ENCODE assay signal across 18 cellular contexts in the genomic region with DNA sequence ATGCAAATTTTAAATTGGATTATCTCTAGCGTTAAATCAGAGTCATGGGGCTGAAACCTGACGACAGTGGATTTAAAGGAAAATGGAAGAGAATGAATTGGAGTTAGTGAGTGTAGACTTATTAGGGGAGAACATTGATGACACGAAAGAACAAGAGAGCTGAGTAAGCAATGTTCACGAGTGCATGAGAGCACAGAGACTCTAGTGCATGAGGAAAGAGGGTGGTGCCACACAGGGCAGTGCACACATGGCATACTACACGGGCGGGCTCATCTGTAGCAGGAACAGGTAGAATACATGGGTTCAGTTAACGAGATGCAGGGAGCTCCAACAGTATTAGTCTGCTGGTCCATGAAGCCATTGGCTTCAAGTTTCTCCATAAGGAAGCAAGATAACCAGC. TPM values are rescaled to one million over a fixed set of nuclear protein-coding genes. Genes with fewer than 3 reads are reported as not detected.
DNase-seq lines count a peak whose midpoint lies in the region; ATAC-seq, FAIRE-seq and TF ChIP-seq lines count a peak whose summit lies in the region.
"Had no signal": no experiment of that assay in that cellular context is flagged by ENCODE, and none has a peak within 500 bp of the region (broad histone marks: within the 10 kb centered on the region; RNA-seq: fewer than 3 reads in every experiment).

No MANE protein-coding gene starts in this region.

- H3K9me3 ChIP-seq in HepG2 (ENCODE audit: low read length) (no peaks in the 10 kb centered on the region), right lobe of liver (no peaks in the 10 kb centered on the region)

- H3K27me3 Mint-ChIP-seq in naive B cell = no peaks in the 10 kb centered on the region

- in situ Hi-C loops in HepG2 (cut with HindIII; ENCODE audit: extremely low pct_ligation_motif_present, low pct_unique_long_range_greater_than_20kb) = no loop called here

- ATAC-seq in HepG2 = no peak
- ATAC-seq in right lobe of liver = no peak
- no peak for ATAC-seq in naive B cell (ENCODE audit: low read depth in 2 of 2)
- no peak for ATAC-seq in GM21737 (IDR thresholded peaks at IDR 0.05; ENCODE audit: unreplicated experiment)
- no peak for ATAC-seq in HG02759 (IDR thresholded peaks at IDR 0.05; ENCODE audit: unreplicated experiment)
- ATAC-seq in GM18867 (IDR thresholded peaks at IDR 0.05; ENCODE audit: unreplicated experiment) = no peak
- no peak for ATAC-seq in HG03442 (IDR thresholded peaks at IDR 0.05; ENCODE audit: unreplicated experiment)
- ATAC-seq: GM12878 had no signal

- H4K20me1 ChIP-seq in HepG2 (ENCODE audit: insufficient read depth, low read length) = peaks cover 5% of the 10 kb centered on the region

- H3K4me3 ChIP-seq in HepG2 (replicated peaks in 1 of 3; ENCODE audit: insufficient read depth in 1 of 3, low read depth in 2 of 3, low read length in 3 of 3) = no peak overlapping the region
- H3K4me3 ChIP-seq in right lobe of liver = no peak overlapping the region
- H3K4me3 ChIP-seq in bronchial epithelial cell (ENCODE audit: low read depth, low read length) = no peak overlapping the region
- H3K4me3 ChIP-seq: BLaER1 treated with 17β-estradiol and CSF1 and Interleukin-3, amounts not matched to agents 10 nM and 100 nM; GM12878 had no signal

- H3K27me3 ChIP-seq in HepG2 (ENCODE audit: control insufficient read depth in 1 of 2, insufficient read depth in 2 of 2, low read length in 2 of 2) (no peaks in the 10 kb centered on the region), right lobe of liver (no peaks in the 10 kb centered on the region), bronchial epithelial cell (ENCODE audit: control insufficient read depth, insufficient read depth, low read length) (no peaks in the 10 kb centered on the region)
- H3K27me3 ChIP-seq: BLaER1 treated with 17β-estradiol and CSF1 and Interleukin-3, amounts not matched to agents 10 nM and 100 nM had no signal

- POLR2A ChIA-PET in HepG2 (lab: Yijun Ruan, JAX) = no interaction called here

- no peak for TF ChIP-seq RAD21 in HepG2 (CRISPR knock-in tag; IDR thresholded peaks at IDR 0.05)

- intact Hi-C loops in HepG2 (cut with micrococcal nuclease; ENCODE audit: unreplicated experiment) (no loop called here), right lobe of liver (cut with DNase I) (no loop called here)

- 97% methylated on average over 7 of the region's 7 CpGs for whole genome bisulfite sequencing in HepG2 (ENCODE audit: low lambda C conversion rate)
- WGBS in right lobe of liver (ENCODE audit: insufficient coverage, low coverage, low lambda C conversion rate, missing lambda C conversion rate) = 67% methylated on average over 6 of the region's 7 CpGs

- no peak overlapping the region for H2AFZ ChIP-seq in HepG2 (ENCODE audit: low read length)

- no peak overlapping the region for H3K4me2 ChIP-seq in HepG2 (ENCODE audit: low read depth, low read length)
- H3K4me2 ChIP-seq: BLaER1 treated with 17β-estradiol and CSF1 and Interleukin-3, amounts not matched to agents 10 nM and 100 nM had no signal

- peak overlapping the region in 5 of 8 donors; percentile 22 to 41 (median 27) for H3K4me3 Mint-ChIP-seq in naive B cell
- H3K4me3 Mint-ChIP-seq: CD4-positive, CD25-positive, alpha-beta regulatory T cell; H9 had no signal

- H3K27ac Mint-ChIP-seq in naive B cell = peak overlapping the region; percentile 35 to 99 (median 56)
- H3K27ac Mint-ChIP-seq: CD4-positive, CD25-positive, alpha-beta regulatory T cell; H9 had no signal

- peaks cover 0 to 18% (median 11%) of the 10 kb centered on the region in 7 donors for H3K9me3 Mint-ChIP-seq in naive B cell
- H3K9me3 Mint-ChIP-seq: CD4-positive, CD25-positive, alpha-beta regulatory T cell had no signal

- peaks cover 18 to 27% of the 10 kb centered on the region in 2 donors for H3K36me3 Mint-ChIP-seq in naive B cell

- TF ChIP-seq CTCF in HepG2 (CRISPR knock-in tag; IDR thresholded peaks at IDR 0.05) (no peak), right lobe of liver (IDR thresholded peaks at IDR 0.05) (no peak), bronchial epithelial cell (IDR thresholded peaks at IDR 0.05; ENCODE audit: insufficient read depth, low read length, severe bottlenecking) (no peak)

- peaks cover 79 to 89% (median 87%) of the 10 kb centered on the region in 3 donors for H3K4me1 Mint-ChIP-seq in naive B cell

- DNase-seq in HepG2 (ENCODE audit: low spot score) = no peak
- no peak for DNase-seq in right lobe of liver
- no peak for DNase-seq in bronchial epithelial cell (ENCODE audit: low read depth)
- DNase-seq in naive B cell = no peak
- DNase-seq: AML-193; CD4-positive, CD25-positive, alpha-beta regulatory T cell; DMS53; GOT3; H9; KG1 had no signal

- no peak overlapping the region for H3K9ac ChIP-seq in HepG2 (ENCODE audit: insufficient read depth, low read depth, low read length)
- H3K9ac ChIP-seq: BLaER1 treated with 17β-estradiol and CSF1 and Interleukin-3, amounts not matched to agents 10 nM and 100 nM had no signal

- TF ChIP-seq EP300 in HepG2 (IDR thresholded peaks at IDR 0.05; ENCODE audit: low read depth in 2 of 2, low read length in 2 of 2) = no peak
- no peak for TF ChIP-seq EP300 in HepG2 (CRISPR knock-in tag; IDR thresholded peaks at IDR 0.05; ENCODE audit: borderline replicate concordance)

- CTCF ChIA-PET in HepG2 (lab: Yijun Ruan, JAX; ENCODE audit: low intra/inter-chr PET ratio, low total read pairs) = no interaction called here

- H3K27ac ChIP-seq in HepG2 (ENCODE audit: extremely low read length, insufficient read depth, low read length) (no peak overlapping the region), right lobe of liver (no peak overlapping the region)
- H3K27ac ChIP-seq: 22Rv1; BLaER1 treated with 17β-estradiol and CSF1 and Interleukin-3, amounts not matched to agents 10 nM and 100 nM; HL-60 had no signal

- H3K36me3 ChIP-seq in HepG2 (replicated peaks in 1 of 2; ENCODE audit: control insufficient read depth in 1 of 2, insufficient read depth in 2 of 2, low read length in 2 of 2) (no peaks in the 10 kb centered on the region), right lobe of liver (no peaks in the 10 kb centered on the region), bronchial epithelial cell (ENCODE audit: control insufficient read depth, insufficient read depth, low read length) (no peaks in the 10 kb centered on the region)

- no peak for TF ChIP-seq POLR2A in HepG2 (IDR thresholded peaks at IDR 0.05; ENCODE audit: insufficient read depth in 1 of 2, low read depth in 2 of 2, low read length in 2 of 2)
- no peak for TF ChIP-seq POLR2A in right lobe of liver (IDR thresholded peaks at IDR 0.05)

- peaks cover 86% of the 10 kb centered on the region for H3K79me2 ChIP-seq in HepG2 (ENCODE audit: insufficient read depth, low read length)

- H3K4me1 ChIP-seq in HepG2 (ENCODE audit: insufficient read depth, low read length) (peaks cover 34% of the 10 kb centered on the region), right lobe of liver (peaks cover 0 to 10% (median 4%) of the 10 kb centered on the region in 4 donors)

- BruUV-seq in HepG2 (replicated peaks; lab: Mats Ljungman, UMichigan) = no TSS peak

- no peak for FAIRE-seq in HepG2 (lab: Jason Lieb, UNC)
- FAIRE-seq in bronchial epithelial cell (lab: Jason Lieb, UNC) = peak; percentile 76
- FAIRE-seq: GM12878 had no signal

TF ChIP-seq in HepG2, 621 proteins besides CTCF, POLR2A, EP300 and RAD21:
- TF ChIP-seq MAFF (IDR thresholded peaks at IDR 0.05; ENCODE audit: low read depth, low read length) = peak; percentile 19; the same call in 1 of the 2 replicates
- TF ChIP-seq MAFK (conservative IDR thresholded peaks at IDR 0.05 in 1 of 2, IDR thresholded peaks at IDR 0.05 in 1 of 2; ENCODE audit: low read length in 2 of 2) = peak; percentile 44 to 58
- TF ChIP-seq ATF7 (IDR thresholded peaks at IDR 0.05) = no peak
- TF ChIP-seq ATF7 (CRISPR knock-in tag; IDR thresholded peaks at IDR 0.05) = no peak

RNA-seq across cellular contexts. Expression of gene USP6NL, which starts 53.9 kb away (rescaled TPM):
- total RNA-seq in HepG2 (2016; rRNA removed; fragmentation: Illumina TruSeq; extraction: Trizol) = 22.9 and 26.2 TPM in 2 replicates
- total RNA-seq in HepG2 (2016; cell fraction: cytosol; rRNA removed; fragmentation: Illumina TruSeq; extraction: Trizol; ENCODE audit: low read depth) = 6.3 and 6.6 TPM in 2 replicates
- total RNA-seq in HepG2 (2016; cell fraction: insoluble cytoplasmic fraction; rRNA removed; fragmentation: Illumina TruSeq; extraction: Trizol) = 22.4 and 23.0 TPM in 2 replicates
- total RNA-seq in HepG2 (2016; cell fraction: membrane; rRNA removed; fragmentation: Illumina TruSeq; extraction: Trizol) = 19.5 and 20.2 TPM in 2 replicates
- total RNA-seq in HepG2 (2016; cell fraction: nucleus; rRNA removed; fragmentation: Illumina TruSeq; extraction: Trizol) = 24.0 and 25.4 TPM in 2 replicates
- 10.0 and 10.5 TPM in 2 replicates for polyA plus RNA-seq in HepG2 (2011; rRNA removed)
- polyA plus RNA-seq in HepG2 (2011; cell fraction: cytosol; rRNA removed) = 7.8 and 8.5 TPM in 2 replicates
- 9.9 and 11.7 TPM in 2 replicates for polyA plus RNA-seq in HepG2 (2011; cell fraction: nucleus; rRNA removed)
- 11.7 and 11.8 TPM in 2 replicates for polyA plus RNA-seq in HepG2 (2012)
- polyA plus RNA-seq in HepG2 (2016; cell fraction: cytosol; fragmentation: Illumina TruSeq; extraction: Trizol; ENCODE audit: low read depth) = 6.4 and 6.6 TPM in 2 replicates
- 21.5 and 23.7 TPM in 2 replicates for polyA plus RNA-seq in HepG2 (2016; cell fraction: insoluble cytoplasmic fraction; fragmentation: Illumina TruSeq; extraction: Trizol; ENCODE audit: low read depth)
- 14.7 and 15.3 TPM in 2 replicates for polyA plus RNA-seq in HepG2 (2016; cell fraction: membrane; fragmentation: Illumina TruSeq; extraction: Trizol; ENCODE audit: low read depth)
- 17.9 and 18.1 TPM in 2 replicates for polyA plus RNA-seq in HepG2 (2016; cell fraction: nucleus; fragmentation: Illumina TruSeq; extraction: Trizol; ENCODE audit: insufficient read depth, low read depth)
- polyA minus RNA-seq in HepG2 (2011; rRNA and poly(A)+ RNA removed; ENCODE audit: low replicate concordance) = 7.3 and 18.7 TPM in 2 replicates
- 10.2 and 11.8 TPM in 2 replicates for polyA minus RNA-seq in HepG2 (2011; cell fraction: cytosol; rRNA and poly(A)+ RNA removed)
- polyA minus RNA-seq in HepG2 (2011; cell fraction: nucleus; rRNA and poly(A)+ RNA removed) = 45.0 and 45.6 TPM in 2 replicates
- total RNA-seq in right lobe of liver = 10 to 100 TPM in 5 of 6 experiments, 1 to 10 TPM in 1; 8.4 to 15.3 (median 11.5) TPM
- total RNA-seq in bronchial epithelial cell = 8.7 and 15.9 TPM in 2 replicates
- 10 to 100 TPM; 37.8 to 56.8 (median 50.2) TPM for polyA plus RNA-seq in naive B cell (ENCODE audit: low read depth in 6 of 6)
